Comparison of ENCODE assay signal across 18 cellular contexts in the genomic region with DNA sequence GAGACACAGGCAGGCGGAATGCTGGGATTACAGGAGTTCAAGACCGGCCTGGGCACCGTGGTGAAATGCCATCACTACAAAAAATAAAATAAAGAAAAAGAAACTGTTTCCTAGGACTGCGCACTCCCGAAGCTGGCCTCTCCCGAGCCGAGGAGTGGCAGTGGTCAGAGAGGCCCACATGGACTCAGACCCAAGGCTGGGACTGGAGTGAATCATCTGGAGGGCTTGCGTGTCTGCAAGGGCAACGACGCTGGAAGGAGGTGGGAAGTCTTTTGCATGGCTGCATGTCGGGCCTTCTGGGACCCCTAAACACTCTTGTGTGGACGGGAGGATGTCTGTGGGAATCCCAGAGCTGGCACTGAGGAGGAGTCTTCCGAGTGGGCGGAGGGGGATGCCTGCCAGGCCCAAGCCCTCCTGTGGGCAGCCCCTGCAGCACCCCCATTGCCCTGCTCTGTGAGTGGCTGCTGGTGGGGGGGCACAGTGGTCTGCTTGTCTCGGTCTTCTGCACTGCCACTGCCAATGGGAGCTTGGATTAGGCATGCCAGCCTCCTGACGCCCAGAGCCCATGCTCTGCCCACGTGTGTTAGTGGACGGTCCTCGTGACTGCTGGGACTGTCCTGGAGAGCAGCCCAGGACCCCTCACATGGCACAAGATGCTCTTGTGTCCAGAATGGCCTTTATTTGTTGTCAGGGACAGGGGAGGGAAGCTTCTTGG. TPM values are rescaled to one million over a fixed set of nuclear protein-coding genes. Genes with fewer than 3 reads are reported as not detected.
DNase-seq lines count a peak whose midpoint lies in the region; ATAC-seq and TF ChIP-seq lines count a peak whose summit lies in the region.
"Had no signal": no experiment of that assay in that cellular context is flagged by ENCODE, and none has a peak within 500 bp of the region (broad histone marks: within the 10 kb centered on the region; RNA-seq: fewer than 3 reads in every experiment).

No MANE protein-coding gene starts in this region.

- no peaks in the 10 kb centered on the region for H3K36me3 ChIP-seq in transverse colon
- H3K36me3 ChIP-seq: neutrophil, tibial artery had no signal

- H3K9me3 ChIP-seq in transverse colon: no peaks in the 10 kb centered on the region
- H3K9me3 ChIP-seq: neutrophil, sigmoid colon, tibial artery had no signal

- no peaks in the 10 kb centered on the region for H3K9me3 Mint-ChIP-seq in T-helper 1 cell treated with Interleukin-12 subunit alpha and Interleukin-12 subunit beta and Interleukin-4 antibody, amounts not matched to agents 30 μg/mL and 1 μg/mL, for 36 hours
- H3K9me3 Mint-ChIP-seq in dendritic cell treated with granulocyte-macrophage colony-stimulating factor and Interleukin-4, amounts not matched to agents 40 ng/mL and 50 ng/mL, for 4 days: no peaks in the 10 kb centered on the region
- no peaks in the 10 kb centered on the region for H3K9me3 Mint-ChIP-seq in nephron progenitor cell
- H3K9me3 Mint-ChIP-seq: GM23338 had no signal

- ATAC-seq in HG03175 (IDR thresholded peaks at IDR 0.05; ENCODE audit: unreplicated experiment): no peak

- in situ Hi-C loops in transverse colon (cut with MboI; ENCODE audit: low pct_ligation_motif_present in 1 of 4, low pct_unique_long_range_greater_than_20kb in 1 of 4, low sequenced_read_pairs in 3 of 4): loop anchor here in 1 of 4 donors (25.0 kb wide), 1 partner anchor 113 kb away; the partner anchor contains the start of gene MUC6

- 84 to 100% methylated on average over 2 to 19 of the region's 19 CpGs for WGBS in transverse colon (ENCODE audit: low coverage in 1 of 2), 2 donors

- H3K27me3 Mint-ChIP-seq in T-helper 1 cell treated with Interleukin-12 subunit alpha and Interleukin-12 subunit beta and Interleukin-4 antibody, amounts not matched to agents 30 μg/mL and 1 μg/mL, for 36 hours (ENCODE audit: low read depth): no peaks in the 10 kb centered on the region
- no peaks in the 10 kb centered on the region for H3K27me3 Mint-ChIP-seq in dendritic cell treated with granulocyte-macrophage colony-stimulating factor and Interleukin-4, amounts not matched to agents 40 ng/mL and 50 ng/mL, for 4 days
- H3K27me3 Mint-ChIP-seq in nephron progenitor cell (ENCODE audit: low read depth, poor library complexity): no peaks in the 10 kb centered on the region

- TF ChIP-seq EP300 in transverse colon (IDR thresholded peaks at IDR 0.05; ENCODE audit: low read depth): no peak

- H3K27ac ChIP-seq in transverse colon: no peak overlapping the region
- H3K27ac ChIP-seq: 22Rv1, neutrophil had no signal

- peak overlapping the region; percentile 22 for H3K4me3 Mint-ChIP-seq in T-helper 1 cell treated with Interleukin-12 subunit alpha and Interleukin-12 subunit beta and Interleukin-4 antibody, amounts not matched to agents 30 μg/mL and 1 μg/mL, for 36 hours
- no peak overlapping the region for H3K4me3 Mint-ChIP-seq in dendritic cell treated with granulocyte-macrophage colony-stimulating factor and Interleukin-4, amounts not matched to agents 40 ng/mL and 50 ng/mL, for 4 days
- H3K4me3 Mint-ChIP-seq in nephron progenitor cell: peak overlapping the region; percentile 30
- H3K4me3 Mint-ChIP-seq: GM23338 had no signal

- no peak for TF ChIP-seq POLR2A in transverse colon (IDR thresholded peaks at IDR 0.05)

- H3K27me3 ChIP-seq in transverse colon: no peaks in the 10 kb centered on the region
- H3K27me3 ChIP-seq: neutrophil, sigmoid colon, tibial artery had no signal

- DNase-seq in T-helper 1 cell (no peak), D341Med (ENCODE audit: low spot score) (peak; percentile 19), nephron progenitor cell (no peak), NCI-H2029 (lab: John Stamatoyannopoulos, UW) (no peak), transverse colon (no peak)
- DNase-seq: effector CD8-positive, alpha-beta T cell; NCI-H2107; NCI-H748 treated with DMSO at 0.1 percent for 48 hours; stimulated activated CD4-positive, alpha-beta T cell treated with anti-CD3 and anti-CD28 coated beads, Interleukin-4, amount 100 ng/mL, for 24 hours; tibial artery had no signal

- peak overlapping the region; percentile 47 for H3K27ac Mint-ChIP-seq in T-helper 1 cell treated with Interleukin-12 subunit alpha and Interleukin-12 subunit beta and Interleukin-4 antibody, amounts not matched to agents 30 μg/mL and 1 μg/mL, for 36 hours
- H3K27ac Mint-ChIP-seq in dendritic cell treated with granulocyte-macrophage colony-stimulating factor and Interleukin-4, amounts not matched to agents 40 ng/mL and 50 ng/mL, for 4 days: peak overlapping the region; percentile 61
- H3K27ac Mint-ChIP-seq in nephron progenitor cell: no peak overlapping the region
- H3K27ac Mint-ChIP-seq: GM23338 had no signal

- peaks cover 17 to 29% (median 25%) of the 10 kb centered on the region in 4 donors for H3K4me1 ChIP-seq in transverse colon

- intact Hi-C loops in dendritic cell treated with granulocyte-macrophage colony-stimulating factor and Interleukin-4, amounts not matched to agents 40 ng/mL and 50 ng/mL, for 4 days (cut with micrococcal nuclease): loop anchor here (2.0 kb wide), 1 partner anchor 13 kb away; the partner anchor contains the start of gene CHID1
- intact Hi-C loops in transverse colon (cut with DNase I; ENCODE audit: low total_unique reads): no loop called here

- peaks cover 2% of the 10 kb centered on the region for H3K36me3 Mint-ChIP-seq in T-helper 1 cell treated with Interleukin-12 subunit alpha and Interleukin-12 subunit beta and Interleukin-4 antibody, amounts not matched to agents 30 μg/mL and 1 μg/mL, for 36 hours (ENCODE audit: low read depth)
- H3K36me3 Mint-ChIP-seq in dendritic cell treated with granulocyte-macrophage colony-stimulating factor and Interleukin-4, amounts not matched to agents 40 ng/mL and 50 ng/mL, for 4 days (ENCODE audit: low read depth): peaks cover 29% of the 10 kb centered on the region
- no peaks in the 10 kb centered on the region for H3K36me3 Mint-ChIP-seq in nephron progenitor cell (ENCODE audit: low read depth)

- TF ChIP-seq CTCF in nephron progenitor cell (IDR thresholded peaks at IDR 0.05): no peak
- no peak for TF ChIP-seq CTCF in transverse colon (IDR thresholded peaks at IDR 0.05)

- no peak overlapping the region for H3K4me3 ChIP-seq in transverse colon
- H3K4me3 ChIP-seq: GM23338, lung, sigmoid colon, tibial artery had no signal

- peaks cover 24% of the 10 kb centered on the region for H3K4me1 Mint-ChIP-seq in T-helper 1 cell treated with Interleukin-12 subunit alpha and Interleukin-12 subunit beta and Interleukin-4 antibody, amounts not matched to agents 30 μg/mL and 1 μg/mL, for 36 hours (ENCODE audit: low read depth)
- H3K4me1 Mint-ChIP-seq in dendritic cell treated with granulocyte-macrophage colony-stimulating factor and Interleukin-4, amounts not matched to agents 40 ng/mL and 50 ng/mL, for 4 days (ENCODE audit: low read depth): peaks cover 50% of the 10 kb centered on the region
- H3K4me1 Mint-ChIP-seq in nephron progenitor cell: peaks cover 29% of the 10 kb centered on the region

RNA-seq across cellular contexts. Expression of gene AP2A2, which starts 1.8 kb away (rescaled TPM):
- 100 to 1,000 TPM in 2 of 4 donors, 10 to 100 TPM in 2; 70.5 to 130 (median 102) TPM for total RNA-seq in transverse colon

RNA-seq across cellular contexts. Expression of gene CHID1, which starts 13.2 kb away (rescaled TPM):
- total RNA-seq in transverse colon: 10 to 100 TPM; 15.3 to 58.2 (median 41.4) TPM
